24 cellular contexts compared by ENCODE assay signal in genomic region chr5:36932699-36933098, GRCh38. TPM values are rescaled to one million over a fixed set of nuclear protein-coding genes. Genes with fewer than 3 reads are reported as not detected.
DNase-seq lines count a peak whose midpoint lies in the region; ATAC-seq, FAIRE-seq and TF ChIP-seq lines count a peak whose summit lies in the region.
"Had no signal": no experiment of that assay in that cellular context is flagged by ENCODE, and none has a peak within 500 bp of the region (broad histone marks: within the 10 kb centered on the region; RNA-seq: fewer than 3 reads in every experiment).

No MANE protein-coding gene starts in this region.

- H3K27ac ChIP-seq in right cardiac atrium (ENCODE audit: low read length), result no peak overlapping the region
- H3K27ac ChIP-seq in K562 (ENCODE audit: extremely low read depth, low read depth, low read length), result no peak overlapping the region
- H3K27ac ChIP-seq: A549; BLaER1 treated with 17β-estradiol and CSF1 and Interleukin-3, amounts not matched to agents 10 nM and 100 nM; GM23248 had no signal

- H3K36me3 ChIP-seq in K562 (ENCODE audit: control insufficient read depth, insufficient read depth, low read length), result no peaks in the 10 kb centered on the region
- H3K36me3 ChIP-seq: BE2C had no signal

- H2AFZ ChIP-seq in K562 (ENCODE audit: low read depth, low read length), result no peak overlapping the region
- H2AFZ ChIP-seq: GM23248 had no signal

- ATAC-seq in left ventricle myocardium superior, result peak; percentile 56
- ATAC-seq in right cardiac atrium, result no peak
- peak; percentile 30; the same call in 1 of the 3 replicates for ATAC-seq in K562
- ATAC-seq: A549, GM12878 had no signal

- BruUV-seq in K562 (replicated peaks; lab: Mats Ljungman, UMichigan), result no TSS peak

- H3K27me3 ChIP-seq in right cardiac atrium (ENCODE audit: control insufficient read depth, insufficient read depth) (no peaks in the 10 kb centered on the region), K562 (ENCODE audit: control insufficient read depth in 2 of 2, insufficient read depth in 2 of 2, low read length in 2 of 2) (no peaks in the 10 kb centered on the region)
- H3K27me3 ChIP-seq: BE2C; BLaER1 treated with 17β-estradiol and CSF1 and Interleukin-3, amounts not matched to agents 10 nM and 100 nM had no signal

- intact Hi-C loops in left ventricle myocardium superior (cut with micrococcal nuclease), result no loop called here
- intact Hi-C loops in right cardiac atrium (cut with DNase I), result no loop called here
- intact Hi-C loops in K562 (cut with micrococcal nuclease), result no loop called here

- CTCF ChIA-PET in K562 (lab: Yijun Ruan, JAX; ENCODE audit: low intra/inter-chr PET ratio), result interaction anchor here (0.6 kb wide), 1 partner anchor 10 kb away, joined by 3 read pairs; no protein-coding TSS in a partner anchor

- WGBS in right cardiac atrium, result 97% methylated on average over 1 of the region's 1 CpG
- 89% methylated on average over 1 of the region's 1 CpG for WGBS in K562 (ENCODE audit: insufficient coverage, low coverage, missing lambda C conversion rate)

- no peak overlapping the region for H3K9ac ChIP-seq in K562 (ENCODE audit: insufficient read depth in 1 of 2, low read depth in 2 of 2, low read length in 2 of 2)
- H3K9ac ChIP-seq: BLaER1 treated with 17β-estradiol and CSF1 and Interleukin-3, amounts not matched to agents 10 nM and 100 nM; GM23248 had no signal

- POLR2A ChIA-PET in K562 (lab: Yijun Ruan, JAX), result no interaction called here

- H3K4me3 ChIP-seq in right cardiac atrium (ENCODE audit: low read length) (no peak overlapping the region), K562 (no peak overlapping the region)
- H3K4me3 ChIP-seq: A549; BLaER1 treated with 17β-estradiol and CSF1 and Interleukin-3, amounts not matched to agents 10 nM and 100 nM; GM12878; GM23248 had no signal

- peaks cover 99% of the 10 kb centered on the region for H3K79me2 ChIP-seq in K562 (ENCODE audit: control insufficient read depth, insufficient read depth, low read length)

- H3K4me1 ChIP-seq in right cardiac atrium (ENCODE audit: control insufficient read depth, insufficient read depth, low read length), result peaks cover 2% of the 10 kb centered on the region
- H3K4me1 ChIP-seq in K562 (replicated peaks in 1 of 2; ENCODE audit: control insufficient read depth in 2 of 2, insufficient read depth in 2 of 2, low read length in 2 of 2), result no peaks in the 10 kb centered on the region; a peak in 1 of 5 replicates
- H3K4me1 ChIP-seq: BE2C had no signal

- no peak overlapping the region for H3K4me2 ChIP-seq in K562 (ENCODE audit: insufficient read depth, low read length)
- H3K4me2 ChIP-seq: A549; BLaER1 treated with 17β-estradiol and CSF1 and Interleukin-3, amounts not matched to agents 10 nM and 100 nM had no signal

- no peak for TF ChIP-seq RAD21 in K562 (CRISPR knock-in tag; conservative IDR thresholded peaks at IDR 0.05 in 1 of 2, IDR thresholded peaks at IDR 0.05 in 1 of 2)

- peaks cover 6% of the 10 kb centered on the region; the same call in 1 of the 2 replicates for H4K20me1 ChIP-seq in K562 (replicated peaks; ENCODE audit: control insufficient read depth, insufficient read depth, low read length)

- H3K9me1 ChIP-seq in K562 (ENCODE audit: control insufficient read depth, insufficient read depth, low read length), result no peaks in the 10 kb centered on the region

- no peak for TF ChIP-seq EP300 in K562 (IDR thresholded peaks at IDR 0.05; ENCODE audit: low read length)

- FAIRE-seq in HTR-8/SVneo (lab: Jason Lieb, UNC), result peak; percentile 84
- no peak for FAIRE-seq in K562 (lab: Jason Lieb, UNC)
- FAIRE-seq: A549, D721Med, GM12878 had no signal

- H3K9me3 ChIP-seq in right cardiac atrium (ENCODE audit: control insufficient read depth, low read length) (no peaks in the 10 kb centered on the region), K562 (replicated peaks; ENCODE audit: control insufficient read depth, insufficient read depth, low read depth, low read length) (no peaks in the 10 kb centered on the region)
- H3K9me3 ChIP-seq: A549, BE2C had no signal

- no peak for TF ChIP-seq CTCF in K562 (IDR thresholded peaks at IDR 0.05 in 2 of 3, conservative IDR thresholded peaks at IDR 0.05 in 1 of 3; ENCODE audit: insufficient read depth in 2 of 3, low read depth in 1 of 3, low read length in 3 of 3)

- in situ Hi-C loops in K562 (cut with MboI), result no loop called here

- no peak for DNase-seq in left ventricle myocardium superior
- no peak for DNase-seq in right cardiac atrium
- no peak for DNase-seq in HTR-8/SVneo (ENCODE audit: insufficient read length, low spot score)
- DNase-seq in K562 (ENCODE audit: extremely low read depth in 1 of 4, low spot score in 3 of 4), result no peak
- no peak for DNase-seq in NCI-H2171 (lab: John Stamatoyannopoulos, UW)
- DNase-seq in stimulated activated CD4-positive, alpha-beta T cell treated with anti-CD3 and anti-CD28 coated beads, Interleukin-12 subunit alpha, Interleukin-12 subunit beta, amount 100 ng/mL, for 4 hours, result no peak
- DNase-seq in kidney glomerular epithelial cell (lab: John Stamatoyannopoulos, UW), result no peak
- DNase-seq: 8988T; ACHN; AML-193; BE2C; CD4-positive, alpha-beta T cell; CD8-positive, alpha-beta memory T cell; DMS 273 treated with DMSO at 0.1 percent for 48 hours; DMS79; EL; GDM1; GM23248; H7; HCEC 1CT had no signal

- no peak for TF ChIP-seq POLR2A in K562 (conservative IDR thresholded peaks at IDR 0.05)

TF ChIP-seq in K562, 482 proteins besides CTCF, POLR2A, EP300 and RAD21:
- no peak for TF ChIP-seq ZNF23 (CRISPR knock-in tag; IDR thresholded peaks at IDR 0.05)
- no peak for TF ChIP-seq ZNF766 (CRISPR knock-in tag; conservative IDR thresholded peaks at IDR 0.05)

RNA-seq across cellular contexts. Expression of gene NIPBL, which starts 56.1 kb away (rescaled TPM):
- total RNA-seq in left ventricle myocardium superior (36.7 TPM), right cardiac atrium (10 to 100 TPM; 45.8 to 49.5 (median 47.6) TPM), K562 (2014; rRNA removed) (26.1 and 27.9 TPM in 2 replicates), K562 (2014; rRNA removed; fragmentation: Illumina TruSeq; extraction: Trizol) (38.9 and 48.7 TPM in 2 replicates), K562 (2015; rRNA removed; fragmentation: Illumina TruSeq; extraction: Trizol) (37.9 and 42.3 TPM in 2 replicates), K562 (2021) (56.7 and 56.9 TPM in 2 replicates)
- polyA plus RNA-seq in right cardiac atrium (15.0 TPM), K562 (2011; rRNA removed) (45.0 and 50.6 TPM in 2 replicates), K562 (2014; fragmentation: Illumina TruSeq; extraction: Trizol) (31.6 and 39.1 TPM in 2 replicates), K562 (2014; fragmentation: Nextera tagmentation; extraction: Ambion mirVana) (10 to 100 TPM; 12.9 to 15.6 TPM), K562 (2014; rRNA removed) (20.8 and 26.2 TPM in 2 replicates)
- 63.5 and 179 TPM in 2 replicates for total RNA-seq in K562 (2011; cell fraction: chromatin; rRNA removed; ENCODE audit: low replicate concordance)
- total RNA-seq in K562 (2011; cell fraction: nucleolus; rRNA removed), result 22.7 and 38.0 TPM in 2 replicates
- total RNA-seq in K562 (2011; cell fraction: nucleoplasm; rRNA removed), result 72.7 and 138 TPM in 2 replicates
- 28.7 and 31.9 TPM in 2 replicates for polyA plus RNA-seq in K562 (2011; cell fraction: cytosol; rRNA removed)
- 93.7 and 95.8 TPM in 2 replicates for polyA plus RNA-seq in K562 (2011; cell fraction: nucleus; rRNA removed)
- 25.7 and 27.0 TPM in 2 replicates for polyA plus RNA-seq in K562 (2012)
- 186 and 237 TPM in 2 replicates for polyA minus RNA-seq in K562 (2011; rRNA and poly(A)+ RNA removed)
- polyA minus RNA-seq in K562 (2011; cell fraction: cytosol; rRNA and poly(A)+ RNA removed), result 43.8 and 51.4 TPM in 2 replicates
- polyA minus RNA-seq in K562 (2011; cell fraction: nucleus; rRNA and poly(A)+ RNA removed), result 75.4 and 141 TPM in 2 replicates

Comparison
In these comparisons a context has a peak if more than half of its experiments do, and no peak if none do; other contexts are left out.
1. ATAC-seq: peak in left ventricle myocardium superior (single experiment) and K562 (single experiment); none in right cardiac atrium (0 of 2).